7 cellular contexts compared by ENCODE assay signal in genomic region chr1:229270547-229271447, GRCh38. TPM values are rescaled to one million over a fixed set of nuclear protein-coding genes. Genes with fewer than 3 reads are reported as not detected.
A peak's percentile ranks its signal among the peaks of the same experiment; 100 is the strongest.
DNase-seq lines count a peak whose midpoint lies in the region; ATAC-seq, FAIRE-seq and TF ChIP-seq lines count a peak whose summit lies in the region.

Gene RAB4A (plus strand): TSS chr1:229271111. CDS start chr1:229271340, 229 bp downstream.

- H3K27me3 Mint-ChIP-seq in immature natural killer cell (ENCODE audit: low read depth in 3 of 3) = peaks cover 5 to 10% (median 5%) of the 10 kb centered on the region in 3 donors

- TF ChIP-seq CTCF in WI38 (IDR thresholded peaks at IDR 0.05; ENCODE audit: low read depth, low read length) = no peak
- no peak for TF ChIP-seq CTCF in bronchial epithelial cell (IDR thresholded peaks at IDR 0.05; ENCODE audit: insufficient read depth, low read length, severe bottlenecking)

- H3K4me3 ChIP-seq in WI38 (ENCODE audit: low read depth, low read length) (peak within 1 kb of the TSS; percentile 85), bronchial epithelial cell (ENCODE audit: low read depth, low read length) (peak within 1 kb of the TSS; percentile 47)

- no peak for FAIRE-seq in bronchial epithelial cell (lab: Jason Lieb, UNC)

- peak within 1 kb of the TSS; percentile 58 to 91 (median 83) for H3K27ac Mint-ChIP-seq in immature natural killer cell

- no peaks in the 10 kb centered on the region for H3K36me3 Mint-ChIP-seq in immature natural killer cell

- peaks cover 34 to 38% of the 10 kb centered on the region in 2 donors for H3K4me1 Mint-ChIP-seq in immature natural killer cell

- ATAC-seq in GM18505 (IDR thresholded peaks at IDR 0.05; ENCODE audit: unreplicated experiment) (peak; percentile 88), HG02885 (IDR thresholded peaks at IDR 0.05; ENCODE audit: poor library complexity, unreplicated experiment) (peak; percentile 92)

- TF ChIP-seq POLR2A in GM18505 (IDR thresholded peaks at IDR 0.05; ENCODE audit: borderline replicate concordance, extremely low read depth, insufficient read depth, insufficient read length) = peak; percentile 82

- H3K4me3 Mint-ChIP-seq in immature natural killer cell = peak within 1 kb of the TSS; percentile 87 to 96 (median 93)

- H3K9me3 Mint-ChIP-seq in immature natural killer cell = no peaks in the 10 kb centered on the region

- H3K36me3 ChIP-seq in bronchial epithelial cell (ENCODE audit: control insufficient read depth, insufficient read depth, low read length) = no peaks in the 10 kb centered on the region

- H3K27me3 ChIP-seq in bronchial epithelial cell (ENCODE audit: control insufficient read depth, insufficient read depth, low read length) = no peaks in the 10 kb centered on the region

- DNase-seq in NCI-H2107 treated with DMSO at 0.1 percent for 48 hours (lab: John Stamatoyannopoulos, UW; ENCODE audit: unreplicated experiment) (peak; percentile 38), bronchial epithelial cell (ENCODE audit: low read depth) (peak; percentile 59), immature natural killer cell (peak; percentile 85 to 87 (median 87)), smooth muscle cell of the brain vasculature (ENCODE audit: low read depth, low spot score) (peak; percentile 53)

RNA-seq across cellular contexts. Expression of gene RAB4A, which starts in this region (rescaled TPM):
- total RNA-seq in bronchial epithelial cell = 33.4 and 39.0 TPM in 2 replicates
- 10 to 100 TPM; 21.7 to 30.1 (median 22.3) TPM for polyA plus RNA-seq in immature natural killer cell

Comparison
In these comparisons a context has a peak if more than half of its experiments do, and no peak if none do; other contexts are left out.
1. Peak in every context shown above with its lines: DNase-seq, ATAC-seq and H3K4me3 ChIP-seq.